24 cellular contexts compared by ENCODE assay signal in the genomic region with DNA sequence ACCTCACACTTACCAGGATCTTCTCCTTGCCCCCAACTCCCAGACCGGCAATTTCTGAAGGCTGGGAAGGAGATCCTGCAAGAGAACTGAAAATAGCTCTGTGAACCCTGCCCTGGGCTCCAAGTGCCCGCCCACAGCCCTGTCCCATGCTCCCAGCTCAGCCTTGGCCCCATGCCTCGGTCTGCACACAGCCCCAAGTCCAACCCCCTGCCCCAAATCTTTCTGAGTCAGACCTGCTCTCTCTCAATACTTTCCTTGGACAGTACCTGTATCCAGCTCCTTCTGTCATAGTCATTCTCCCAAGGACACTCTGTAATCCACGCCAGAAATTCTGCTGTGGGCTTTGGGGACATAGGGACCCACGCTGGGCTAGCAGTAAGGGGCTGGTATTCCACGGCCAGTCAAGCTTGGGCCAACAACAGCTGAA. TPM values are rescaled to one million over a fixed set of nuclear protein-coding genes. Genes with fewer than 3 reads are reported as not detected.
A peak's percentile ranks its signal among the peaks of the same experiment; 100 is the strongest.
DNase-seq lines count a peak whose midpoint lies in the region; ATAC-seq and TF ChIP-seq lines count a peak whose summit lies in the region.
"Had no signal": no experiment of that assay in that cellular context is flagged by ENCODE, and none has a peak within 500 bp of the region (broad histone marks: within the 10 kb centered on the region; RNA-seq: fewer than 3 reads in every experiment).

No MANE protein-coding gene starts in this region.

- no peak for TF ChIP-seq EP300 in stomach (IDR thresholded peaks at IDR 0.05)

- no peak overlapping the region for H2BK120ac ChIP-seq in IMR-90 (ENCODE audit: low read depth, low read length)

- no peak overlapping the region for H3K23ac ChIP-seq in IMR-90 (ENCODE audit: low read depth, low read length)

- H3K4me1 Mint-ChIP-seq in effector memory CD8-positive, alpha-beta T cell (ENCODE audit: low read depth in 2 of 2): peaks cover 36% of the 10 kb centered on the region in 2 donors

- no peaks in the 10 kb centered on the region for H3K36me3 ChIP-seq in IMR-90 (ENCODE audit: control insufficient read depth, insufficient read depth, low read length)
- peaks cover 0 to 4% (median 0%) of the 10 kb centered on the region in 4 donors for H3K36me3 ChIP-seq in liver (ENCODE audit: control insufficient read depth in 4 of 4, insufficient read depth in 3 of 4, low read depth in 1 of 4, low read length in 3 of 4)
- no peaks in the 10 kb centered on the region for H3K36me3 ChIP-seq in stomach
- H3K36me3 ChIP-seq: SJSA1 had no signal

- no peaks in the 10 kb centered on the region for H3K9me3 ChIP-seq in IMR-90 (ENCODE audit: control insufficient read depth, insufficient read depth, low read length)
- H3K9me3 ChIP-seq in liver (ENCODE audit: control insufficient read depth in 4 of 4, low read length in 3 of 4): no peaks in the 10 kb centered on the region
- no peaks in the 10 kb centered on the region for H3K9me3 ChIP-seq in stomach
- H3K9me3 ChIP-seq: SJSA1 had no signal

- no peak overlapping the region for H2AK5ac ChIP-seq in IMR-90 (ENCODE audit: low read depth, low read length)

- no peak overlapping the region for H4K8ac ChIP-seq in IMR-90 (ENCODE audit: low read depth in 2 of 2, low read length in 2 of 2)

- H2BK5ac ChIP-seq in IMR-90 (ENCODE audit: low read depth, low read length, poor library complexity, severe bottlenecking): no peak overlapping the region

- H3K27me3 ChIP-seq in IMR-90 (ENCODE audit: control insufficient read depth, insufficient read depth, low read length): no peaks in the 10 kb centered on the region
- no peaks in the 10 kb centered on the region for H3K27me3 ChIP-seq in liver (ENCODE audit: control insufficient read depth in 4 of 4, insufficient read depth in 4 of 4, low read length in 3 of 4)
- H3K27me3 ChIP-seq in stomach: no peaks in the 10 kb centered on the region
- H3K27me3 ChIP-seq: SJSA1 had no signal

- H3K9ac ChIP-seq in IMR-90 (ENCODE audit: low read depth, low read length) (no peak overlapping the region), liver (ENCODE audit: low read depth in 1 of 2, low read length in 2 of 2) (peak overlapping the region; percentile 95 to 99)

- H4K20me1 ChIP-seq in IMR-90 (ENCODE audit: insufficient read depth, low read length): no peaks in the 10 kb centered on the region

- H4K91ac ChIP-seq in IMR-90 (ENCODE audit: insufficient read depth, low read depth, low read length): no peak overlapping the region

- WGBS in IMR-90 (ENCODE audit: extremely low coverage in 2 of 2, insufficient read length in 1 of 2), 2 experiments: 53% methylated on average over 4 of the region's 6 CpGs; no CpG with 5 or more reads in 1 of the 2 experiments
- WGBS in liver: 25% methylated on average over 6 of the region's 6 CpGs
- 24 to 53% (median 45%) methylated on average over 6 of the region's 6 CpGs for WGBS in stomach, 5 donors

- dilution Hi-C loops in IMR-90 (cut with HindIII; ENCODE audit: low sequenced_read_pairs, unreplicated experiment): no loop called here

- H3K27ac ChIP-seq in IMR-90 (ENCODE audit: insufficient read depth, low read length) (no peak overlapping the region), liver (ENCODE audit: low read depth in 1 of 2, low read length in 2 of 2) (peak overlapping the region; percentile 79 to 93), stomach (peak overlapping the region in 3 of 5 donors; percentile 5 to 21 (median 9))
- H3K27ac ChIP-seq: PC-9, SJSA1, VCaP had no signal

- no peak overlapping the region; the same call in 1 of the 2 replicates for H3K14ac ChIP-seq in IMR-90 (replicated peaks; ENCODE audit: low read depth, low read length)

- no TSS peak for BruUV-seq in IMR-90 (replicated peaks; lab: Mats Ljungman, UMichigan)

- no peaks in the 10 kb centered on the region for H3K9me3 Mint-ChIP-seq in effector memory CD8-positive, alpha-beta T cell
- H3K9me3 Mint-ChIP-seq: activated CD4-positive, alpha-beta T cell treated with anti-CD3 and anti-CD28 coated beads, Interleukin-2, amount 10 ng/mL, durations not matched to agents 7 days and 5 days; central memory CD8-positive, alpha-beta T cell had no signal

- ATAC-seq in IMR-90 (ENCODE audit: low read depth) (no peak; the same call in 1 of the 2 replicates), HG02840 (IDR thresholded peaks at IDR 0.05; ENCODE audit: low FRiP score, unreplicated experiment) (no peak), GM18858 (IDR thresholded peaks at IDR 0.05; ENCODE audit: unreplicated experiment) (no peak)
- ATAC-seq in effector memory CD8-positive, alpha-beta T cell (replicated peaks): no peak

- H2BK20ac ChIP-seq in IMR-90 (ENCODE audit: low read depth, low read length): no peak overlapping the region

- H3K36me3 Mint-ChIP-seq in effector memory CD8-positive, alpha-beta T cell (ENCODE audit: insufficient read depth): no peaks in the 10 kb centered on the region
- H3K36me3 Mint-ChIP-seq: CD14-positive monocyte had no signal

- peaks cover 2% of the 10 kb centered on the region; the same call in 1 of the 2 replicates for H3K4me1 ChIP-seq in IMR-90 (ENCODE audit: control insufficient read depth, insufficient read depth, low read length)
- peaks cover 8 to 60% (median 40%) of the 10 kb centered on the region in 4 donors for H3K4me1 ChIP-seq in liver (ENCODE audit: control insufficient read depth in 4 of 4, insufficient read depth in 4 of 4, low read length in 3 of 4)
- H3K4me1 ChIP-seq in stomach: peaks cover 18 to 38% (median 28%) of the 10 kb centered on the region in 4 donors

- no peak overlapping the region for H3K4me3 Mint-ChIP-seq in effector memory CD8-positive, alpha-beta T cell
- H3K4me3 Mint-ChIP-seq: activated CD4-positive, alpha-beta T cell treated with anti-CD3 and anti-CD28 coated beads, Interleukin-2, amount 10 ng/mL, durations not matched to agents 7 days and 5 days; CD14-positive monocyte; central memory CD8-positive, alpha-beta T cell had no signal

- no peak for TF ChIP-seq POLR2A in IMR-90 (IDR thresholded peaks at IDR 0.05; ENCODE audit: low read depth, low read length)
- no peak for TF ChIP-seq POLR2A in stomach (IDR thresholded peaks at IDR 0.05)

- H3K4me2 ChIP-seq in IMR-90 (ENCODE audit: low read depth, low read length): no peak overlapping the region
- H3K4me2 ChIP-seq: PC-9 had no signal

- no peak overlapping the region for H4K5ac ChIP-seq in IMR-90 (ENCODE audit: low read depth, low read length)

- H3K9me1 ChIP-seq in IMR-90 (ENCODE audit: insufficient read depth, low read length): peaks cover 5% of the 10 kb centered on the region; the same call in 1 of the 2 replicates

- H3K56ac ChIP-seq in IMR-90 (ENCODE audit: extremely low read depth, insufficient read depth, low read length): no peak overlapping the region

- DNase-seq in IMR-90: no peak
- DNase-seq in effector memory CD8-positive, alpha-beta T cell: no peak
- peak; percentile 64 for DNase-seq in stomach
- DNase-seq in activated T-cell treated with anti-CD3 and anti-CD28 coated beads for 4 hours: no peak
- DNase-seq in ACHN: no peak
- DNase-seq: activated CD4-positive, alpha-beta T cell treated with anti-CD3 and anti-CD28 coated beads, Interleukin-2, amount 10 ng/mL, durations not matched to agents 7 days and 5 days; activated CD8-positive, alpha-beta memory T cell treated with anti-CD3 and anti-CD28 coated beads, Interleukin-2, amount 50 U/mL, for 4 hours; DMS153; foreskin melanocyte; GDM1; GOT3; KG1; NCI-H187 treated with DMSO at 0.1 percent for 48 hours; NCI-H226; PC-9; stimulated activated CD8-positive, alpha-beta memory T cell treated with anti-CD3 and anti-CD28 coated beads, Interleukin-4, amount 100 ng/mL, for 48 hours; T-helper 2 cell had no signal

- no peak overlapping the region for H3K18ac ChIP-seq in IMR-90 (ENCODE audit: low read depth, low read length)

- CTCF ChIA-PET in IMR-90 (lab: Yijun Ruan, JAX): no interaction called here

- H2AK9ac ChIP-seq in IMR-90 (replicated peaks; ENCODE audit: low read depth, low read length, poor library complexity): no peak overlapping the region

- peak overlapping the region; percentile 5; the same call in 1 of the 2 replicates for H3K4ac ChIP-seq in IMR-90 (ENCODE audit: low read depth, low read length)

- intact Hi-C loops in IMR-90 (cut with micrococcal nuclease): no loop called here
- intact Hi-C loops in stomach (cut with DNase I; ENCODE audit: low total_unique reads): no loop called here

- POLR2A ChIA-PET in IMR-90 (lab: Charles Lee; ENCODE audit: unreplicated experiment): no interaction called here

- in situ Hi-C loops in IMR-90 (cut with MboI; ENCODE audit: low sequenced_read_pairs): no loop called here
- in situ Hi-C loops in ACHN (cut with HindIII; ENCODE audit: low pct_ligation_motif_present, low pct_unique_long_range_greater_than_20kb, low sequenced_read_pairs): no loop called here

- H3K27ac Mint-ChIP-seq in effector memory CD8-positive, alpha-beta T cell: peak overlapping the region; percentile 36 to 68
- H3K27ac Mint-ChIP-seq: activated CD4-positive, alpha-beta T cell treated with anti-CD3 and anti-CD28 coated beads, Interleukin-2, amount 10 ng/mL, durations not matched to agents 7 days and 5 days; CD14-positive monocyte had no signal

- TF ChIP-seq CTCF in IMR-90 (conservative IDR thresholded peaks at IDR 0.05; ENCODE audit: low read depth, low read length) (no peak), liver (IDR thresholded peaks at IDR 0.05; ENCODE audit: low read depth, low read length, missing input control) (no peak), stomach (IDR thresholded peaks at IDR 0.05) (no peak)

- H3K79me1 ChIP-seq in IMR-90 (ENCODE audit: low read depth in 1 of 2, low read length in 2 of 2): peaks cover 0 to 3% of the 10 kb centered on the region in 2 experiments; a peak in 1 of 4 replicates

- TF ChIP-seq RAD21 in IMR-90 (IDR thresholded peaks at IDR 0.05; ENCODE audit: low read length) (no peak), liver (IDR thresholded peaks at IDR 0.05) (peak; percentile 33 to 51)

- no peaks in the 10 kb centered on the region for H3K27me3 Mint-ChIP-seq in effector memory CD8-positive, alpha-beta T cell
- H3K27me3 Mint-ChIP-seq: central memory CD8-positive, alpha-beta T cell had no signal

- H3K4me3 ChIP-seq in IMR-90 (ENCODE audit: insufficient read depth, low read depth, low read length): no peak overlapping the region
- peak overlapping the region; percentile 68 to 98 (median 98) for H3K4me3 ChIP-seq in liver (ENCODE audit: low read depth in 1 of 3, low read length in 3 of 3)
- no peak overlapping the region for H3K4me3 ChIP-seq in stomach
- H3K4me3 ChIP-seq: PC-9, SJSA1 had no signal

- H2AFZ ChIP-seq in IMR-90 (replicated peaks; ENCODE audit: low read length, poor library complexity): no peak overlapping the region
- H2AFZ ChIP-seq: PC-9 had no signal

- no peak overlapping the region; the same call in 2 of the 3 replicates for H2BK15ac ChIP-seq in IMR-90 (ENCODE audit: low read depth, low read length)

TF ChIP-seq in liver, 16 proteins besides CTCF, POLR2A, EP300 and RAD21 (continues in another document):
- no peak for TF ChIP-seq FOXA2 (IDR thresholded peaks at IDR 0.05)

RNA-seq across cellular contexts. Expression of a gene that starts 6.3 kb away (rescaled TPM):
- total RNA-seq in IMR-90 (2012; rRNA removed): 71.0 and 71.1 TPM in 2 replicates
- polyA plus RNA-seq in IMR-90 (2012; rRNA removed): 177 and 194 TPM in 2 replicates
- 153 and 181 TPM in 2 replicates for polyA plus RNA-seq in IMR-90 (2012; cell fraction: cytosol; rRNA removed)
- polyA plus RNA-seq in IMR-90 (2012; cell fraction: nucleus; rRNA removed; ENCODE audit: low replicate concordance): 378 and 409 TPM in 2 replicates
- total RNA-seq in liver: 10 to 100 TPM in 1 of 2 donors, 1 to 10 TPM in 1; 4.0 to 12.2 TPM
- 1 to 10 TPM; 5.2 to 5.7 TPM for polyA plus RNA-seq in liver
- 100 to 1,000 TPM in 1 of 5 donors, 10 to 100 TPM in 4; 22.8 to 103 (median 48.1) TPM for total RNA-seq in stomach
- polyA plus RNA-seq in stomach: 10 to 100 TPM in 2 of 3 donors, 1 to 10 TPM in 1; 6.8 to 18.2 (median 10.7) TPM

Comparison
In these comparisons a context has a peak if more than half of its experiments do, and no peak if none do; other contexts are left out.
1. H3K4me3 ChIP-seq: peak in liver (3 of 3); none in IMR-90 (single experiment) and stomach (0 of 4).